In genomic region chr1:77361621-77362020, GRCh38 we compare ENCODE assay signal across 33 cellular contexts.
DNase-seq lines count a peak whose midpoint lies in the region; ATAC-seq and TF ChIP-seq lines count a peak whose summit lies in the region.
"Had no signal": no experiment of that assay in that cellular context is flagged by ENCODE, and none has a peak within 500 bp of the region (broad histone marks: within the 10 kb centered on the region; RNA-seq: fewer than 3 reads in every experiment).

No MANE protein-coding gene starts in this region.

- no peak overlapping the region for H3K27ac ChIP-seq in CD4-positive, alpha-beta T cell (ENCODE audit: low read depth, low read length)
- H3K27ac ChIP-seq in PC-9 (no peak overlapping the region), mesenchymal stem cell (ENCODE audit: low read length, poor library complexity, severe bottlenecking) (no peak overlapping the region), trophoblast cell (ENCODE audit: low read depth, low read length) (no peak overlapping the region)
- H3K27ac ChIP-seq: 22Rv1; A549; BLaER1; BLaER1 treated with 17β-estradiol and CSF1 and Interleukin-3, amounts not matched to agents 10 nM and 100 nM; C4-2B had no signal

- H2BK5ac ChIP-seq in mesenchymal stem cell (ENCODE audit: low read depth, low read length, poor library complexity, severe bottlenecking), result no peak overlapping the region
- H2BK5ac ChIP-seq in trophoblast cell (ENCODE audit: low read depth, low read length, poor library complexity), result no peak overlapping the region

- no peaks in the 10 kb centered on the region for H3K9me2 ChIP-seq in PC-9 (ENCODE audit: insufficient read depth)

- no peak overlapping the region for H3K23ac ChIP-seq in mesenchymal stem cell (ENCODE audit: low read length in 2 of 2)
- no peak overlapping the region for H3K23ac ChIP-seq in trophoblast cell (ENCODE audit: low read length)

- no peak for TF ChIP-seq CTCF in CD4-positive, alpha-beta T cell (IDR thresholded peaks at IDR 0.05)
- TF ChIP-seq CTCF in PC-9 (conservative IDR thresholded peaks at IDR 0.05), result no peak

- H3K36me3 ChIP-seq in PC-9 (ENCODE audit: low read depth) (no peaks in the 10 kb centered on the region), mesenchymal stem cell (ENCODE audit: control insufficient read depth in 1 of 2, insufficient read depth in 2 of 2, low read depth in 1 of 2, low read length in 2 of 2) (no peaks in the 10 kb centered on the region), trophoblast cell (ENCODE audit: control insufficient read depth in 1 of 2, insufficient read depth in 2 of 2, low read length in 2 of 2) (no peaks in the 10 kb centered on the region)
- H3K36me3 ChIP-seq: BE2C; BLaER1; BLaER1 treated with 17β-estradiol and CSF1 and Interleukin-3, amounts not matched to agents 10 nM and 100 nM had no signal

- no peaks in the 10 kb centered on the region for H3K27me3 ChIP-seq in CD4-positive, alpha-beta T cell (ENCODE audit: control insufficient read depth, insufficient read depth, low read length)
- H3K27me3 ChIP-seq in PC-9 (ENCODE audit: insufficient read depth, low read depth), result no peaks in the 10 kb centered on the region
- H3K27me3 ChIP-seq in mesenchymal stem cell (ENCODE audit: control insufficient read depth in 1 of 2, insufficient read depth in 1 of 2, low read length in 2 of 2), result no peaks in the 10 kb centered on the region
- no peaks in the 10 kb centered on the region for H3K27me3 ChIP-seq in trophoblast cell (ENCODE audit: insufficient read depth, low read length)
- H3K27me3 ChIP-seq: BE2C; BLaER1; BLaER1 treated with 17β-estradiol and CSF1 and Interleukin-3, amounts not matched to agents 10 nM and 100 nM had no signal

- POLR2A ChIA-PET in CD4-positive, alpha-beta T cell (lab: Charles Lee), result no interaction called here
- POLR2A ChIA-PET in PC-9 (lab: Charles Lee; ENCODE audit: unreplicated experiment), result no interaction called here

- H3K18ac ChIP-seq in mesenchymal stem cell (ENCODE audit: low read depth in 1 of 2, low read length in 2 of 2) (peak overlapping the region in 1 of 2 experiments; percentile 70), trophoblast cell (ENCODE audit: low read length) (no peak overlapping the region)

- peaks cover 3% of the 10 kb centered on the region for H3K9me3 Mint-ChIP-seq in CD4-positive, alpha-beta T cell
- H3K9me3 Mint-ChIP-seq: CD8-positive, alpha-beta memory T cell had no signal

- CTCF ChIA-PET in CD4-positive, alpha-beta T cell (lab: Charles Lee), result no interaction called here
- CTCF ChIA-PET in PC-9 (lab: Charles Lee), result no interaction called here

- H3F3A ChIP-seq in PC-9 (ENCODE audit: insufficient read depth, low read depth), result no peaks in the 10 kb centered on the region

- H2BK12ac ChIP-seq in mesenchymal stem cell (ENCODE audit: low read length in 2 of 2) (peak overlapping the region; percentile 28 to 72), trophoblast cell (ENCODE audit: low read length) (no peak overlapping the region)

- H2BK120ac ChIP-seq in mesenchymal stem cell (ENCODE audit: low read depth, low read length) (no peak overlapping the region), trophoblast cell (ENCODE audit: insufficient read depth, low read length, poor library complexity) (no peak overlapping the region)

- H2AK5ac ChIP-seq in mesenchymal stem cell (ENCODE audit: low read length, severe bottlenecking) (no peak overlapping the region), trophoblast cell (ENCODE audit: low read length) (no peak overlapping the region)

- no peak overlapping the region for H3K14ac ChIP-seq in mesenchymal stem cell (ENCODE audit: low read length in 2 of 2)
- no peak overlapping the region for H3K14ac ChIP-seq in trophoblast cell (ENCODE audit: low read length)

- H3K27ac Mint-ChIP-seq in CD4-positive, alpha-beta T cell, result peak overlapping the region; percentile 45
- H3K27ac Mint-ChIP-seq: B cell; CD14-positive monocyte; CD8-positive, alpha-beta memory T cell; CD8-positive, alpha-beta T cell had no signal

- 99% methylated on average over 6 of the region's 7 CpGs for WGBS in mesenchymal stem cell
- WGBS in trophoblast cell (ENCODE audit: extremely low coverage, insufficient coverage, insufficient read length), result no CpG with 5 or more reads among the region's 7 CpGs

- intact Hi-C loops in CD4-positive, alpha-beta T cell (cut with DNase I, micrococcal nuclease), result no loop called here
- intact Hi-C loops in PC-9 (cut with micrococcal nuclease; ENCODE audit: unreplicated experiment), result no loop called here

- H3K79me2 ChIP-seq in PC-9 (ENCODE audit: low read depth), result no peaks in the 10 kb centered on the region
- no peaks in the 10 kb centered on the region for H3K79me2 ChIP-seq in trophoblast cell (ENCODE audit: control insufficient read depth, insufficient read depth, low read length, poor library complexity)

- H3K4me3 Mint-ChIP-seq in CD4-positive, alpha-beta T cell, result no peak overlapping the region
- H3K4me3 Mint-ChIP-seq: B cell; CD14-positive monocyte; CD4-positive, alpha-beta memory T cell; CD4-positive, CD25-positive, alpha-beta regulatory T cell; CD8-positive, alpha-beta memory T cell; CD8-positive, alpha-beta T cell had no signal

- H4K12ac ChIP-seq in trophoblast cell (ENCODE audit: low read depth, low read length), result no peak overlapping the region

- peaks cover 3% of the 10 kb centered on the region; the same call in 1 of the 2 replicates for H3K4me1 ChIP-seq in PC-9 (replicated peaks; ENCODE audit: insufficient read depth)
- H3K4me1 ChIP-seq in mesenchymal stem cell (ENCODE audit: control insufficient read depth, insufficient read depth, low read depth, low read length), result peaks cover 2% of the 10 kb centered on the region
- H3K4me1 ChIP-seq in trophoblast cell (ENCODE audit: control insufficient read depth in 1 of 2, insufficient read depth in 2 of 2, low read length in 2 of 2), result no peaks in the 10 kb centered on the region
- H3K4me1 ChIP-seq: A549; BE2C; BLaER1; BLaER1 treated with 17β-estradiol and CSF1 and Interleukin-3, amounts not matched to agents 10 nM and 100 nM; Caco-2 had no signal

- H3K4me2 ChIP-seq in PC-9 (no peak overlapping the region), mesenchymal stem cell (ENCODE audit: low read length, poor library complexity, severe bottlenecking) (no peak overlapping the region), trophoblast cell (ENCODE audit: low read length) (no peak overlapping the region)
- H3K4me2 ChIP-seq: A549; BLaER1; BLaER1 treated with 17β-estradiol and CSF1 and Interleukin-3, amounts not matched to agents 10 nM and 100 nM had no signal

- no peak overlapping the region for H3K4ac ChIP-seq in mesenchymal stem cell (ENCODE audit: low read depth in 1 of 2, low read length in 2 of 2)
- H3K4ac ChIP-seq in trophoblast cell (ENCODE audit: low read depth, low read length), result no peak overlapping the region

- no peaks in the 10 kb centered on the region for H4K20me1 ChIP-seq in PC-9 (ENCODE audit: insufficient read depth)
- H4K20me1 ChIP-seq: BLaER1; BLaER1 treated with 17β-estradiol and CSF1 and Interleukin-3, amounts not matched to agents 10 nM and 100 nM had no signal

- no peaks in the 10 kb centered on the region for H3K27me3 Mint-ChIP-seq in CD4-positive, alpha-beta T cell
- H3K27me3 Mint-ChIP-seq: B cell; CD4-positive, alpha-beta memory T cell; CD4-positive, CD25-positive, alpha-beta regulatory T cell had no signal

- H3K36me3 Mint-ChIP-seq in CD4-positive, alpha-beta T cell (ENCODE audit: low read depth), result peaks cover 50% of the 10 kb centered on the region
- H3K36me3 Mint-ChIP-seq: CD14-positive monocyte had no signal

- no peak for DNase-seq in CD4-positive, alpha-beta T cell
- no peak for DNase-seq in PC-9
- DNase-seq in mesenchymal stem cell, result no peak
- no peak for DNase-seq in trophoblast cell
- no peak for DNase-seq in SW 1271 (lab: John Stamatoyannopoulos, UW)
- no peak for DNase-seq in C1 segment of cervical spinal cord (lab: John Stamatoyannopoulos, UW)
- DNase-seq in RKO (ENCODE audit: low spot score), result no peak
- DNase-seq: 8988T; ACHN; AML-193; BE2C; Caco-2; Calu3; CD4-positive, alpha-beta memory T cell; CD4-positive, CD25-positive, alpha-beta regulatory T cell; CD8-positive, alpha-beta memory T cell; CD8-positive, alpha-beta T cell; COR-L47; DMS 273 treated with DMSO at 0.1 percent for 48 hours; DMS153; DMS53; DMS79; DMS79 treated with DMSO at 0.1 percent for 48 hours; DND-41; EL had no signal

- ATAC-seq in CD4-positive, alpha-beta T cell (ENCODE audit: poor library complexity), result no peak
- no peak for ATAC-seq in GM18870 (IDR thresholded peaks at IDR 0.05; ENCODE audit: unreplicated experiment)
- ATAC-seq: A549; CD8-positive, alpha-beta T cell had no signal

- H2AFZ ChIP-seq in PC-9 (peak overlapping the region; percentile 2; the same call in 1 of the 2 replicates), mesenchymal stem cell (ENCODE audit: low read depth, low read length) (no peak overlapping the region), trophoblast cell (ENCODE audit: insufficient read depth, low read length, poor library complexity) (no peak overlapping the region)

- H3K4me3 ChIP-seq in PC-9, result no peak overlapping the region
- no peak overlapping the region for H3K4me3 ChIP-seq in mesenchymal stem cell (ENCODE audit: insufficient read depth in 1 of 2, low read depth in 1 of 2, low read length in 2 of 2)
- no peak overlapping the region for H3K4me3 ChIP-seq in trophoblast cell (ENCODE audit: low read depth, low read length)
- H3K4me3 ChIP-seq: A549; BLaER1; BLaER1 treated with 17β-estradiol and CSF1 and Interleukin-3, amounts not matched to agents 10 nM and 100 nM had no signal

- no peak overlapping the region for H2BK15ac ChIP-seq in mesenchymal stem cell (ENCODE audit: low read depth, poor library complexity, severe bottlenecking)

- H3K4me1 Mint-ChIP-seq in CD4-positive, alpha-beta T cell (ENCODE audit: low read depth), result peaks cover 16% of the 10 kb centered on the region
- H3K4me1 Mint-ChIP-seq: B cell, CD14-positive monocyte had no signal

- H3K9me3 ChIP-seq in CD4-positive, alpha-beta T cell (ENCODE audit: control insufficient read depth, low read length), result no peaks in the 10 kb centered on the region
- H3K9me3 ChIP-seq in PC-9 (ENCODE audit: insufficient read depth, low read depth) (no peaks in the 10 kb centered on the region), mesenchymal stem cell (ENCODE audit: control insufficient read depth, low read length) (no peaks in the 10 kb centered on the region), trophoblast cell (ENCODE audit: insufficient read depth, low read depth, low read length) (no peaks in the 10 kb centered on the region)
- H3K9me3 ChIP-seq: A549; BE2C; BLaER1; BLaER1 treated with 17β-estradiol and CSF1 and Interleukin-3, amounts not matched to agents 10 nM and 100 nM; Caco-2 had no signal

- peaks cover 11% of the 10 kb centered on the region for H3K79me1 ChIP-seq in mesenchymal stem cell (replicated peaks; ENCODE audit: low read length, poor library complexity, severe bottlenecking)
- no peaks in the 10 kb centered on the region for H3K79me1 ChIP-seq in trophoblast cell (ENCODE audit: low read length)

- peak overlapping the region; percentile 19 for H4K8ac ChIP-seq in mesenchymal stem cell (ENCODE audit: low read length)
- H4K8ac ChIP-seq in trophoblast cell (ENCODE audit: low read depth, low read length), result no peak overlapping the region

- H3K9ac ChIP-seq in mesenchymal stem cell (ENCODE audit: low read length) (no peak overlapping the region), trophoblast cell (ENCODE audit: low read length) (peak overlapping the region; percentile 58)
- H3K9ac ChIP-seq: BLaER1; BLaER1 treated with 17β-estradiol and CSF1 and Interleukin-3, amounts not matched to agents 10 nM and 100 nM had no signal

- no TSS peak for BruUV-seq in PC-9 (replicated peaks; lab: Mats Ljungman, UMichigan)

- H4K91ac ChIP-seq in mesenchymal stem cell (ENCODE audit: low read length) (no peak overlapping the region), trophoblast cell (ENCODE audit: low read depth, low read length) (no peak overlapping the region)
